ENCODE assay signal across 8 cellular contexts in the genomic region with DNA sequence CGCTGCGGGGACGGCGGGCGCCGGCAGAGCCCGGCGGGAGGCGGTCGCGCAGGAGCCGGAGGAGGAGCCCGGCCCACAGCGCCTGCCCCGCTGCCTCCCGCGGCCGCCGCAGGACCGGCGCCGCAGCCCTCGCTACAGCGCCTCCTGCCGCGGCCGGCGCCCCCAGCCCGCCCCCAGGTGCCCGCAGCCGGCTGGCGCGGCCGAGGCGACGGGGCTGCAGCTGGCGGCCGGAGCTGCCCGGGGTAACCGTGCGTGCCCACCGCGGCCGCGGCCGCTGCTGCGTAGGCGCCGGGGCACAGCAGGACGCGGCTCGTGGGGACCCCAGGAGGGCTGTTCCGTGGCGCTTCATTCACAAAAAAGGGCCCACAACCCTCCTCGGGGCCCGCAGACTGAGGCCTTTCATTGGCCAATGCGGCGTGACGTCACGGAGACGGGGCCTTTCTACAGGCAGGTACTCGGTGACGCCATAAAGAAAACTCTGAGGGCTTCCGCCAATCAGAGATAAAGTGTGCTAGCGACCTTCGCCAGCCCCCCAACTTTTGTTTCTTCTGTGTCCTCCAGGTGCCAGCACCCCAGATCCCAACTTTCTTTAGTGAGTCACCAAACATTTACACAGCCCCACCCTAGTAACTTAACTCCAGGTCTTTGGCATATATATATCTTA. TPM values are rescaled to one million over a fixed set of nuclear protein-coding genes. Genes with fewer than 3 reads are reported as not detected.
DNase-seq lines count a peak whose midpoint lies in the region; ATAC-seq, FAIRE-seq and TF ChIP-seq lines count a peak whose summit lies in the region.

A gene (minus strand): TSS at position 353 of the 664 bp plus-strand sequence. CDS start 465 bp downstream, outside the sequence.

- no peaks in the 10 kb centered on the region for H3K36me3 ChIP-seq in H1 (ENCODE audit: control insufficient read depth in 2 of 4, insufficient read depth in 4 of 4, low read length in 3 of 4)

- peaks cover 15% of the 10 kb centered on the region in 2 experiments for H4K20me1 ChIP-seq in H1 (replicated peaks in 1 of 2; ENCODE audit: control insufficient read depth in 1 of 2, insufficient read depth in 2 of 2, low read length in 2 of 2)

- TF ChIP-seq EP300 in H1 (IDR thresholded peaks at IDR 0.05; ENCODE audit: borderline replicate concordance in 1 of 2, low read depth in 2 of 2, low read length in 2 of 2) = no peak

- no peak within 1 kb of the TSS; the same call in 1 of the 2 replicates for H2BK5ac ChIP-seq in H1 (ENCODE audit: low read depth, low read length)

- H3K9ac ChIP-seq in H1 (replicated peaks in 1 of 4; ENCODE audit: extremely low read depth in 1 of 4, low read depth in 3 of 4, low read length in 3 of 4) = peak within 1 kb of the TSS; percentile 16 to 53 (median 34); a peak in 5 of 7 replicates

- H3K27ac ChIP-seq in H1 (ENCODE audit: low read depth, low read length) = no peak within 1 kb of the TSS

- H3K79me1 ChIP-seq in H1 (ENCODE audit: low read depth, low read length) = peaks cover 5% of the 10 kb centered on the region; the same call in 1 of the 2 replicates

- H3K4ac ChIP-seq in H1 (replicated peaks; ENCODE audit: insufficient read length, low read depth, low read length) = no peak within 1 kb of the TSS

- H4K5ac ChIP-seq in H1 (ENCODE audit: insufficient read length, low read depth, low read length) = no peak within 1 kb of the TSS

- peak within 1 kb of the TSS; percentile 82; the same call in 1 of the 2 replicates for H4K8ac ChIP-seq in H1 (ENCODE audit: extremely low read depth, insufficient read depth, low read length)

- no peak within 1 kb of the TSS for H2BK20ac ChIP-seq in H1 (ENCODE audit: low read length)

- peak in 2 of 3 experiments; percentile 5 to 26; a peak in 3 of 4 replicates for TF ChIP-seq CTCF in H1 (IDR thresholded peaks at IDR 0.05; ENCODE audit: control extremely low read depth in 1 of 3, insufficient read depth in 1 of 3, low read depth in 1 of 3, low read length in 3 of 3)

- peak within 1 kb of the TSS; percentile 82 to 98 for H3K4me2 ChIP-seq in H1 (ENCODE audit: insufficient read depth in 1 of 2, low read depth in 2 of 2, low read length in 2 of 2)

- H3K79me2 ChIP-seq in H1 (ENCODE audit: control insufficient read depth in 1 of 2, insufficient read depth in 2 of 2, low read length in 2 of 2) = peaks cover 2 to 37% of the 10 kb centered on the region in 2 experiments; a peak in 2 of 4 replicates

- DNase-seq in DMS153 (lab: John Stamatoyannopoulos, UW) = peak; percentile 94
- DNase-seq in NCI-H748 (lab: John Stamatoyannopoulos, UW; ENCODE audit: unreplicated experiment) = peak; percentile 91
- DNase-seq in activated CD8-positive, alpha-beta memory T cell treated with anti-CD3 and anti-CD28 coated beads, Interleukin-2, amount 50 U/mL, for 1 hour (ENCODE audit: extremely low read depth) = peak; percentile 45
- peak; percentile 60 to 96 for DNase-seq in H1 (ENCODE audit: low read depth in 1 of 2, low spot score in 2 of 2)
- DNase-seq in lung microvascular endothelial cell (ENCODE audit: low read depth in 2 of 2) = peak; percentile 70 to 91
- DNase-seq in stimulated activated CD4-positive, alpha-beta T cell treated with anti-CD3 and anti-CD28 coated beads, Interleukin-4, amount 100 ng/mL, for 48 hours (ENCODE audit: low read depth in 2 of 2) = peak; percentile 65 to 71

- H3K14ac ChIP-seq in H1 (ENCODE audit: insufficient read length) = no peak within 1 kb of the TSS

- H2BK120ac ChIP-seq in H1 (replicated peaks; ENCODE audit: low read depth, low read length) = peak within 1 kb of the TSS; percentile 3

- 0 out of 2 replicates have a peak within 1 kb of the TSS, but pooled peaks have one; percentile 10 for H2AFZ ChIP-seq in H1 (ENCODE audit: low read length)

- H3K18ac ChIP-seq in H1 (ENCODE audit: extremely low read depth, low read length) = peak within 1 kb of the TSS; percentile 63; the same call in 1 of the 2 replicates

- 1% methylated on average over 44 of the region's 66 CpGs; no CpG with 5 or more reads in 1 of the 2 experiments for WGBS in H1 (ENCODE audit: extremely low coverage in 1 of 2, insufficient coverage in 1 of 2, insufficient read length in 1 of 2, insufficient replicate concordance in 2 of 2, low coverage in 1 of 2, low lambda C conversion rate in 2 of 2, missing lambda C conversion rate in 1 of 2), 2 experiments

- FAIRE-seq in H1 (lab: Jason Lieb, UNC) = peak; percentile 84

- H3K4me1 ChIP-seq in H1 (replicated peaks in 1 of 4; ENCODE audit: control insufficient read depth in 3 of 4, insufficient read depth in 4 of 4, low read length in 3 of 4) = peaks cover 4 to 12% (median 10%) of the 10 kb centered on the region in 4 experiments

- peaks cover 0 to 13% (median 6%) of the 10 kb centered on the region in 4 experiments; a peak in 5 of 7 replicates for H3K27me3 ChIP-seq in H1 (replicated peaks in 1 of 4; ENCODE audit: control insufficient read depth in 3 of 4, extremely low read depth in 1 of 4, insufficient read depth in 3 of 4, low read length in 3 of 4)

- no peak within 1 kb of the TSS for H2AK5ac ChIP-seq in H1 (ENCODE audit: low read depth, low read length)

- H3K23ac ChIP-seq in H1 (ENCODE audit: insufficient read length) = no peak within 1 kb of the TSS

- H2BK12ac ChIP-seq in H1 (ENCODE audit: low read depth, low read length) = no peak within 1 kb of the TSS

- ATAC-seq in HG03159 (IDR thresholded peaks at IDR 0.05; ENCODE audit: unreplicated experiment) (peak; percentile 56), GM21423 (IDR thresholded peaks at IDR 0.05; ENCODE audit: unreplicated experiment) (no peak)

- no peak within 1 kb of the TSS for H2BK15ac ChIP-seq in H1 (ENCODE audit: low read length)

- H4K91ac ChIP-seq in H1 (replicated peaks; ENCODE audit: insufficient read length, low read length) = no peak within 1 kb of the TSS

- no peaks in the 10 kb centered on the region for H3K9me3 ChIP-seq in H1 (ENCODE audit: insufficient read depth in 2 of 2, low read depth in 1 of 2, low read length in 1 of 2)

- TF ChIP-seq POLR2A in H1 (IDR thresholded peaks at IDR 0.05; ENCODE audit: control extremely low read depth in 1 of 2, low read depth in 2 of 2, low read length in 2 of 2) = no peak; a peak in 1 of 3 replicates

- POLR2A ChIA-PET in H1 (lab: Charles Lee; ENCODE audit: partially characterized antibody) = interaction anchor here (0.7 kb wide), 1 partner anchor 16 kb away, joined by 3 read pairs; no protein-coding TSS in a partner anchor

- H3K4me3 ChIP-seq in H1 (ENCODE audit: extremely low read depth in 1 of 4, insufficient read depth in 2 of 4, low read depth in 3 of 4, low read length in 4 of 4) = peak within 1 kb of the TSS; percentile 51 to 85 (median 72)

- no peak within 1 kb of the TSS for H3K56ac ChIP-seq in H1 (replicated peaks; ENCODE audit: insufficient read length, low read depth, low read length)

- CTCF ChIA-PET in H1 (lab: Charles Lee; ENCODE audit: partially characterized antibody) = interaction anchor here (1.0 to 2.0 kb wide), 6 partner anchors 9 to 186 kb away, joined by 3 to 5 read pairs (median 4); no protein-coding TSS in a partner anchor

- H3K23me2 ChIP-seq in H1 (ENCODE audit: low read depth, low read length) = peaks cover 17% of the 10 kb centered on the region

- TF ChIP-seq RAD21 in H1 (IDR thresholded peaks at IDR 0.05 in 1 of 2, conservative IDR thresholded peaks at IDR 0.05 in 1 of 2; ENCODE audit: low read depth in 2 of 2, low read length in 2 of 2) = 0 out of 4 replicates have a peak, but pooled peaks of 1 of the 2 experiments have one; percentile 3

TF ChIP-seq in H1, 55 proteins besides CTCF, POLR2A, EP300 and RAD21 (continues in another document):
- TF ChIP-seq EGR1 (IDR thresholded peaks at IDR 0.05; ENCODE audit: borderline replicate concordance, low read depth, low read length) (no peak), RNF2 (IDR thresholded peaks at IDR 0.05; ENCODE audit: borderline replicate concordance, low read depth, low read length, missing control alignments, poor library complexity, severe bottlenecking) (no peak), GTF2F1 (IDR thresholded peaks at IDR 0.05; ENCODE audit: borderline replicate concordance, low read depth, low read length) (no peak), SP2 (IDR thresholded peaks at IDR 0.05; ENCODE audit: low read length) (no peak), CTBP2 (IDR thresholded peaks at IDR 0.05; ENCODE audit: borderline replicate concordance, insufficient read depth, insufficient read length, low read length) (peak; percentile 21), PHF8 (conservative IDR thresholded peaks at IDR 0.05; ENCODE audit: low read depth, low read length) (0 out of 2 replicates have a peak, but pooled peaks have one; percentile 14), TBP (IDR thresholded peaks at IDR 0.05; ENCODE audit: low read depth, low read length) (no peak), TCF12 (IDR thresholded peaks at IDR 0.05; ENCODE audit: low read depth, low read length) (no peak), FOSL1 (IDR thresholded peaks at IDR 0.05; ENCODE audit: insufficient read depth, low read depth, low read length) (no peak), CHD1 (IDR thresholded peaks at IDR 0.05; ENCODE audit: low read depth, low read length) (no peak), POLR2AphosphoS5 (IDR thresholded peaks at IDR 0.05; ENCODE audit: low read depth, low read length) (no peak), MAFK (IDR thresholded peaks at IDR 0.05; ENCODE audit: low read depth, low read length) (no peak)
- TF ChIP-seq, protein P1, sequence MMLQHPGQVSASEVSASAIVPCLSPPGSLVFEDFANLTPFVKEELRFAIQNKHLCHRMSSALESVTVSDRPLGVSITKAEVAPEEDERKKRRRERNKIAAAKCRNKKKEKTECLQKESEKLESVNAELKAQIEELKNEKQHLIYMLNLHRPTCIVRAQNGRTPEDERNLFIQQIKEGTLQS (IDR thresholded peaks at IDR 0.05; ENCODE audit: insufficient read depth, low read depth, low read length) = no peak
- TF ChIP-seq, protein P2, sequence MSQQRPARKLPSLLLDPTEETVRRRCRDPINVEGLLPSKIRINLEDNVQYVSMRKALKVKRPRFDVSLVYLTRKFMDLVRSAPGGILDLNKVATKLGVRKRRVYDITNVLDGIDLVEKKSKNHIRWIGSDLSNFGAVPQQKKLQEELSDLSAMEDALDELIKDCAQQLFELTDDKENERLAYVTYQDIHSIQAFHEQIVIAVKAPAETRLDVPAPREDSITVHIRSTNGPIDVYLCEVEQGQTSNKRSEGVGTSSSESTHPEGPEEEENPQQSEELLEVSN (IDR thresholded peaks at IDR 0.05) = no peak

RNA-seq across cellular contexts. Expression of the gene that starts here (rescaled TPM):
- total RNA-seq in H1 (2021; fragmentation: NEBNext Ultra II Directional; extraction: Animal tissue kit (Norgen Biotek cat#: 25700)) = 43.7 and 44.6 TPM in 2 replicates
- polyA plus RNA-seq in H1 (2011; rRNA removed) = 12.7 and 17.2 TPM in 2 replicates
- 16.5 TPM for polyA plus RNA-seq in H1 (2011; cell fraction: cytosol; rRNA removed)
- polyA plus RNA-seq in H1 (2011; cell fraction: nucleus; rRNA removed) = 23.6 TPM
- 20.9 to 29.1 TPM (median 22.0 TPM) in 4 replicates for polyA plus RNA-seq in H1 (2012, experiment 1 of 2)
- 3.3 TPM for polyA plus RNA-seq in H1 (2012, experiment 2 of 2)
- 26.4 TPM for polyA plus RNA-seq in H1 (2013, experiment 1 of 2)
- polyA plus RNA-seq in H1 (2013, experiment 2 of 2) = 26.0 TPM
- polyA minus RNA-seq in H1 (2011; rRNA and poly(A)+ RNA removed) = 45.3 and 63.8 TPM in 2 replicates
- 20.8 TPM for polyA minus RNA-seq in H1 (2011; cell fraction: cytosol; rRNA and poly(A)+ RNA removed)
- polyA minus RNA-seq in H1 (2011; cell fraction: nucleus; rRNA and poly(A)+ RNA removed) = 73.7 TPM
- total RNA-seq in lung microvascular endothelial cell = 4.8 and 7.5 TPM in 2 replicates
